ENCODE assay signal across 9 cellular contexts in the genomic region with DNA sequence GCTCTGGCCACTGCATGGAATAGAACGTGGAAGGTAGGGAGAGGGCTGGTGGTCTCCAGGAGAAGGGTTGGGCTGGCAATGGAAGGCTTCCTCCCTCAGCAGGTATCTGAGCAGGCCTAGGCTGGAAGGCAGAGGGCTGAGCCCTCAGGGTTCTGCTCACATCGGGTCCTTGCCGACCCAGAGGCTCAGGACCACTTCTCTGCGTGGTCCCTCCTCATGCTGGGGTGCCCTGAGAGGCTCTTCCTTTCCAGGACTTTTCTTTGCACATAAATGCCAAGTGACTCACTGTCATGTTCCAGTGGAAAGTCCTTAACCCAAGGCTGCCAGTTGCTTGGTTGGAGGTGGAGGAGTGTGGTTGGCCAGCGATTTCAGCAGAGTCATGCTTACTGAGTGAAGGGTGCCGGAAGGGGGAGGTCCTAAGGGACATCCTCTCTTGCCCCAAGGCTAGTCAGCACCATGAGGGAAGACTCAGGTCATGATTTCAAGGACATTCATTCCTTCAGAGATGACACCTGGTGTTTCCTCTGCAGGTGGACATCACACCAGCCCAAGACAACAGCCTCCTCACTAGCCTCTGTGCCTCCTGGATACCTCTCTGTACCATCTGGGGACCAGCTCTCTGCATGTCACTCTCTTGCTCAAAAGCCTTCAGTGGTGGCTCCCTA. TPM values are rescaled to one million over a fixed set of nuclear protein-coding genes. Genes with fewer than 3 reads are reported as not detected.
DNase-seq lines count a peak whose midpoint lies in the region; ATAC-seq and TF ChIP-seq lines count a peak whose summit lies in the region.
"Had no signal": no experiment of that assay in that cellular context is flagged by ENCODE, and none has a peak within 500 bp of the region (broad histone marks: within the 10 kb centered on the region; RNA-seq: fewer than 3 reads in every experiment).

No MANE protein-coding gene starts in this region.

- no peak for TF ChIP-seq CTCF in coronary artery (IDR thresholded peaks at IDR 0.05)

- H3K4me1 Mint-ChIP-seq in activated naive CD4-positive, alpha-beta T cell treated with anti-CD3 and anti-CD28 coated beads, Interleukin-2, amount 50 U/mL, for 24 hours: peaks cover 50% of the 10 kb centered on the region

- ATAC-seq in GM18502 (IDR thresholded peaks at IDR 0.05; ENCODE audit: poor library complexity, unreplicated experiment) (peak; percentile 85), left lobe of liver (peak; percentile 58)

- H3K27ac Mint-ChIP-seq in activated naive CD4-positive, alpha-beta T cell treated with anti-CD3 and anti-CD28 coated beads, Interleukin-2, amount 50 U/mL, for 24 hours: peak overlapping the region; percentile 91

- DNase-seq in left lobe of liver (ENCODE audit: low spot score): no peak
- DNase-seq in NCI-H1417 treated with DMSO at 0.1 percent for 48 hours (lab: John Stamatoyannopoulos, UW): no peak
- no peak for DNase-seq in COLO668 (lab: John Stamatoyannopoulos, UW; ENCODE audit: unreplicated experiment)
- DNase-seq in retina: no peak
- DNase-seq in coronary artery (ENCODE audit: low spot score): no peak

- H3K4me3 ChIP-seq in coronary artery: no peak overlapping the region

- TF ChIP-seq RAD21 in Ishikawa (IDR thresholded peaks at IDR 0.05; ENCODE audit: low read depth): no peak

- no peak for TF ChIP-seq EP300 in Ishikawa (IDR thresholded peaks at IDR 0.05; ENCODE audit: borderline replicate concordance)

- peak overlapping the region in 1 of 2 donors; percentile 35 for H3K27ac ChIP-seq in coronary artery
- H3K27ac ChIP-seq: parathyroid adenoma had no signal

- no peak overlapping the region for H3K4me3 Mint-ChIP-seq in activated naive CD4-positive, alpha-beta T cell treated with anti-CD3 and anti-CD28 coated beads, Interleukin-2, amount 50 U/mL, for 24 hours

- H3K36me3 Mint-ChIP-seq in activated naive CD4-positive, alpha-beta T cell treated with anti-CD3 and anti-CD28 coated beads, Interleukin-2, amount 50 U/mL, for 24 hours: peaks cover 11% of the 10 kb centered on the region

- H3K9me3 Mint-ChIP-seq in activated naive CD4-positive, alpha-beta T cell treated with anti-CD3 and anti-CD28 coated beads, Interleukin-2, amount 50 U/mL, for 24 hours: no peaks in the 10 kb centered on the region

- no peaks in the 10 kb centered on the region for H3K27me3 Mint-ChIP-seq in activated naive CD4-positive, alpha-beta T cell treated with anti-CD3 and anti-CD28 coated beads, Interleukin-2, amount 50 U/mL, for 24 hours

TF ChIP-seq in Ishikawa, 13 proteins besides CTCF, POLR2A, EP300 and RAD21:
- TF ChIP-seq, protein P1, sequence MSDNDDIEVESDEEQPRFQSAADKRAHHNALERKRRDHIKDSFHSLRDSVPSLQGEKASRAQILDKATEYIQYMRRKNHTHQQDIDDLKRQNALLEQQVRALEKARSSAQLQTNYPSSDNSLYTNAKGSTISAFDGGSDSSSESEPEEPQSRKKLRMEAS (IDR thresholded peaks at IDR 0.05): peak; percentile 18; the same call in 1 of the 2 replicates
- no peak for TF ChIP-seq ZBTB7A (IDR thresholded peaks at IDR 0.05; ENCODE audit: low read depth)

RNA-seq across cellular contexts. Expression of gene SLC6A6, which starts 8.2 kb away (rescaled TPM):
- total RNA-seq in left lobe of liver: 3.2 TPM
